ENCODE assay signal across 7 cellular contexts in the genomic region with DNA sequence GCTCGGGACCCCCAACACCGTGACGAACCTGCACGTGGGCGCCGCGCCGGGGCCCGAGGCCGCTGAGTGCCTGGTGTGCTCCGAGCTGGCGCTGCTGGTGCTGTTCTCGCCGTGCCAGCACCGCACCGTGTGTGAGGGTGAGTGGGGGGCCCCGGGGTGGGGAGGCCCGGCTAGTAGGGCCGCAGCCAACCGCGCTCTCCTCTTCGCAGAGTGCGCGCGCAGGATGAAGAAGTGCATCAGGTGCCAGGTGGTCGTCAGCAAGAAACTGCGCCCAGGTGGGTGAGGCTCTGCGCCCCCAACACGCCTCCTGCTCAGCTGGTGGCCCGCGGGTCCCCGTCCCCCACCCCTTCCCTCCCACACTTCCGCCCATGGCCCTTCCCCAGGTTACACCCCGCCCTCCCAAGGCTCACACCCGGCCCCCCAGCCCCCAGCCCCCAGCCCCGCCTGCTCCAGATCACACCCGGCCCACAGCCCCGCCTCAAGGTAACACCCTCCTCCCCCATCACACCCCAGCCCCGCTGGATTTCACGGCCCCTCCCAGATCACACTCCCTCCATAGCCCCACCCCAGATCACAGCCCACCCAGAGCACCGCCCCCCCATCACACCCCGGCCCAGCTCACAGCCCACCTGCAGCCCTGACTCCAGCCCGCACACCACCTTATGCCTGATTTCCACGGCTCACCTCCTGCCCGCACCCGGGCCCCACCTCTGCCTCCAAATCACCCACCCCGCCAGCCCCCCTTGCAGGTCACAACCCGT. TPM values are rescaled to one million over a fixed set of nuclear protein-coding genes. Genes with fewer than 3 reads are reported as not detected.
A peak's percentile ranks its signal among the peaks of the same experiment; 100 is the strongest.
DNase-seq lines count a peak whose midpoint lies in the region; ATAC-seq and TF ChIP-seq lines count a peak whose summit lies in the region.

No MANE protein-coding gene starts in this region.

- H3K9me3 Mint-ChIP-seq in naive B cell = peaks cover 0 to 2% (median 0%) of the 10 kb centered on the region in 7 donors

- H3K36me3 Mint-ChIP-seq in naive B cell = no peaks in the 10 kb centered on the region

- peaks cover 7 to 12% (median 7%) of the 10 kb centered on the region in 3 donors for H3K4me1 Mint-ChIP-seq in naive B cell

- peak overlapping the region in 3 of 4 donors; percentile 32 to 42 (median 33) for H3K4me3 ChIP-seq in upper lobe of left lung

- H3K27me3 Mint-ChIP-seq in naive B cell = peaks cover 0 to 5% (median 4%) of the 10 kb centered on the region in 3 donors

- ATAC-seq in naive B cell (ENCODE audit: low read depth in 2 of 2) (peak; percentile 25 to 32), upper lobe of left lung (ENCODE audit: low FRiP score in 2 of 2) (no peak)

- no peaks in the 10 kb centered on the region for H3K9me3 ChIP-seq in upper lobe of left lung

- peaks cover 0 to 32% (median 13%) of the 10 kb centered on the region in 4 donors for H3K27me3 ChIP-seq in upper lobe of left lung

- peak overlapping the region; percentile 71 to 86 (median 78) for H3K4me3 Mint-ChIP-seq in naive B cell

- 76 to 82% methylated on average over 3 to 34 of the region's 48 CpGs for WGBS in upper lobe of left lung, 2 donors

- TF ChIP-seq CTCF in upper lobe of left lung (IDR thresholded peaks at IDR 0.05) = no peak

- DNase-seq in RPMI8226 (peak; percentile 85), naive B cell (peak; percentile 65), upper lobe of left lung (no peak), amniotic stem cell (lab: John Stamatoyannopoulos, UW) (no peak), SKM-1 (lab: John Stamatoyannopoulos, UW; ENCODE audit: unreplicated experiment) (no peak), G401 (ENCODE audit: low spot score) (no peak)
- DNase-seq in activated effector memory CD4-positive, alpha-beta T cell treated with Interleukin-2 at 50 U/mL for 16 hours = peak; percentile 67

- in situ Hi-C loops in G401 (cut with HindIII; ENCODE audit: low sequenced_read_pairs) = no loop called here

- peaks cover 7 to 32% (median 18%) of the 10 kb centered on the region in 4 donors for H3K4me1 ChIP-seq in upper lobe of left lung

- no peak for TF ChIP-seq POLR2A in upper lobe of left lung (IDR thresholded peaks at IDR 0.05)

- H3K27ac Mint-ChIP-seq in naive B cell = peak overlapping the region in 4 of 6 donors; percentile 81 to 94 (median 94)

- peaks cover 0 to 36% (median 9%) of the 10 kb centered on the region in 4 donors for H3K36me3 ChIP-seq in upper lobe of left lung

- no peak for TF ChIP-seq EP300 in upper lobe of left lung (IDR thresholded peaks at IDR 0.05)

- H3K27ac ChIP-seq in upper lobe of left lung = peak overlapping the region; percentile 21 to 89 (median 87)

RNA-seq across cellular contexts. Expression of a gene that starts 2.4 kb away (rescaled TPM):
- under 1 TPM in 4 of 6 donors, not detected in 2; 0.35 to 0.74 (median 0.53) TPM for polyA plus RNA-seq in naive B cell (ENCODE audit: low read depth in 6 of 6)
- 10 to 100 TPM in 5 of 6 donors, not detected in 1; 13.6 to 79.3 (median 33.0) TPM for total RNA-seq in upper lobe of left lung
- total RNA-seq in G401 (2014; rRNA removed; shearing (Covaris generic)) = 1.1 and 1.3 TPM in 2 replicates

RNA-seq across cellular contexts. Expression of a gene that starts 14.3 kb away (rescaled TPM):
- 10 to 100 TPM; 11.0 to 20.6 (median 13.1) TPM for polyA plus RNA-seq in naive B cell (ENCODE audit: low read depth in 6 of 6)
- 100 to 1,000 TPM in 3 of 6 donors, 10 to 100 TPM in 3; 52.7 to 284 (median 84.7) TPM for total RNA-seq in upper lobe of left lung
- total RNA-seq in G401 (2014; rRNA removed; shearing (Covaris generic)) = 37.1 and 63.9 TPM in 2 replicates

RNA-seq across cellular contexts. Expression of a gene that starts 29.2 kb away (rescaled TPM):
- 10 to 100 TPM in 1 of 6 donors, 1 to 10 TPM in 5; 2.2 to 17.5 (median 8.4) TPM for polyA plus RNA-seq in naive B cell (ENCODE audit: low read depth in 6 of 6)
- 10 to 100 TPM; 20.8 to 55.5 (median 24.9) TPM for total RNA-seq in upper lobe of left lung
- 7.5 and 12.9 TPM in 2 replicates for total RNA-seq in G401 (2014; rRNA removed; shearing (Covaris generic))

RNA-seq across cellular contexts. Expression of a gene that starts 29.7 kb away (rescaled TPM):
- polyA plus RNA-seq in naive B cell (ENCODE audit: low read depth in 6 of 6) = under 1 TPM in 3 of 6 donors, not detected in 3; 0.13 to 0.75 (median 0.19) TPM
- 10 to 100 TPM in 4 of 6 donors, 1 to 10 TPM in 2; 8.7 to 21.0 (median 12.4) TPM for total RNA-seq in upper lobe of left lung
- 1.2 and 6.8 TPM in 2 replicates for total RNA-seq in G401 (2014; rRNA removed; shearing (Covaris generic))

RNA-seq across cellular contexts. Expression of a gene that starts 54.9 kb away (rescaled TPM):
- 100 to 1,000 TPM; 165 to 257 (median 213) TPM for polyA plus RNA-seq in naive B cell (ENCODE audit: low read depth in 6 of 6)
- total RNA-seq in upper lobe of left lung = 100 to 1,000 TPM; 122 to 174 (median 146) TPM
- 145 and 169 TPM in 2 replicates for total RNA-seq in G401 (2014; rRNA removed; shearing (Covaris generic))

Comparison
In these comparisons a context has a peak if more than half of its experiments do, and no peak if none do; other contexts are left out.
1. DNase-seq: peak in RPMI8226 (single experiment), activated effector memory CD4-positive, alpha-beta T cell treated with Interleukin-2 at 50 U/mL for 16 hours (single experiment) and naive B cell (single experiment); none in upper lobe of left lung (0 of 2), amniotic stem cell (single experiment), SKM-1 (single experiment) and G401 (single experiment).
2. ATAC-seq: peak in naive B cell (2 of 2); none in upper lobe of left lung (0 of 2).